In genomic region chr4:33425916-33426315, GRCh38 we compare ENCODE assay signal across 23 cellular contexts.
A peak's percentile ranks its signal among the peaks of the same experiment; 100 is the strongest.
DNase-seq lines count a peak whose midpoint lies in the region; FAIRE-seq and TF ChIP-seq lines count a peak whose summit lies in the region.
"Had no signal": no experiment of that assay in that cellular context is flagged by ENCODE, and none has a peak within 500 bp of the region (broad histone marks: within the 10 kb centered on the region; RNA-seq: fewer than 3 reads in every experiment).

No MANE protein-coding gene starts in this region.

- no peaks in the 10 kb centered on the region for H3K9me3 ChIP-seq in WERI-Rb-1 (ENCODE audit: severe bottlenecking)
- no peaks in the 10 kb centered on the region for H3K9me3 ChIP-seq in Peyer's patch
- H3K9me3 ChIP-seq: BE2C had no signal

- no peaks in the 10 kb centered on the region for H3K4me1 ChIP-seq in Peyer's patch
- H3K4me1 ChIP-seq: BE2C had no signal

- H3K27me3 ChIP-seq in WERI-Rb-1 (ENCODE audit: insufficient read depth, low read depth, severe bottlenecking) (no peaks in the 10 kb centered on the region), Peyer's patch (no peaks in the 10 kb centered on the region)
- H3K27me3 ChIP-seq: BE2C had no signal

- DNase-seq in D721Med (ENCODE audit: insufficient read length, low spot score) (no peak), NCI-H524 treated with DMSO at 0.1 percent for 48 hours (lab: John Stamatoyannopoulos, UW) (peak; percentile 84), WERI-Rb-1 (no peak), retinal pigment epithelial cell (ENCODE audit: low read depth) (peak; percentile 80), Peyer's patch (no peak), cerebellar cortex (ENCODE audit: low spot score) (no peak), NCI-H526 (lab: John Stamatoyannopoulos, UW) (no peak)
- no peak for DNase-seq in central memory CD4-positive, alpha-beta T cell
- DNase-seq: ACHN; BE2C; C1 segment of cervical spinal cord; CD4-positive, CD25-positive, alpha-beta regulatory T cell; CD8-positive, alpha-beta memory T cell; COR-L47; DMS53; DND-41; EL; GOT3; H7; HFFc6; IMR-90 had no signal

- peak overlapping the region; percentile 2; the same call in 1 of the 2 replicates for H3K27ac ChIP-seq in WERI-Rb-1
- no peak overlapping the region for H3K27ac ChIP-seq in Peyer's patch

- H3K36me3 ChIP-seq in WERI-Rb-1 (no peaks in the 10 kb centered on the region), Peyer's patch (no peaks in the 10 kb centered on the region)
- H3K36me3 ChIP-seq: BE2C had no signal

- FAIRE-seq in D721Med (lab: Jason Lieb, UNC): peak; percentile 89
- FAIRE-seq: GM12878, HTR-8/SVneo had no signal

- TF ChIP-seq CTCF in D721Med (IDR thresholded peaks at IDR 0.05; ENCODE audit: insufficient read depth, missing control alignments) (no peak), WERI-Rb-1 (IDR thresholded peaks at IDR 0.05; ENCODE audit: low read depth, low read length) (no peak), retinal pigment epithelial cell (conservative IDR thresholded peaks at IDR 0.05; ENCODE audit: low read depth, low read length) (no peak), Peyer's patch (IDR thresholded peaks at IDR 0.05) (no peak)

- H3K4me3 ChIP-seq in WERI-Rb-1 (ENCODE audit: low read depth, low read length): no peak overlapping the region
- H3K4me3 ChIP-seq in retinal pigment epithelial cell (ENCODE audit: low read length): no peak overlapping the region
- no peak overlapping the region for H3K4me3 ChIP-seq in Peyer's patch
- H3K4me3 ChIP-seq: GM12878 had no signal

- no peak for TF ChIP-seq POLR2A in Peyer's patch (IDR thresholded peaks at IDR 0.05)

Comparison
In these comparisons a context has a peak if more than half of its experiments do, and no peak if none do; other contexts are left out.
1. DNase-seq: peak in NCI-H524 treated with DMSO at 0.1 percent for 48 hours (single experiment) and retinal pigment epithelial cell (single experiment); none in D721Med (single experiment), WERI-Rb-1 (single experiment), Peyer's patch (0 of 3), central memory CD4-positive, alpha-beta T cell (single experiment), cerebellar cortex (single experiment) and NCI-H526 (0 of 2).